1 cellular context compared by ENCODE assay signal in the genomic region with DNA sequence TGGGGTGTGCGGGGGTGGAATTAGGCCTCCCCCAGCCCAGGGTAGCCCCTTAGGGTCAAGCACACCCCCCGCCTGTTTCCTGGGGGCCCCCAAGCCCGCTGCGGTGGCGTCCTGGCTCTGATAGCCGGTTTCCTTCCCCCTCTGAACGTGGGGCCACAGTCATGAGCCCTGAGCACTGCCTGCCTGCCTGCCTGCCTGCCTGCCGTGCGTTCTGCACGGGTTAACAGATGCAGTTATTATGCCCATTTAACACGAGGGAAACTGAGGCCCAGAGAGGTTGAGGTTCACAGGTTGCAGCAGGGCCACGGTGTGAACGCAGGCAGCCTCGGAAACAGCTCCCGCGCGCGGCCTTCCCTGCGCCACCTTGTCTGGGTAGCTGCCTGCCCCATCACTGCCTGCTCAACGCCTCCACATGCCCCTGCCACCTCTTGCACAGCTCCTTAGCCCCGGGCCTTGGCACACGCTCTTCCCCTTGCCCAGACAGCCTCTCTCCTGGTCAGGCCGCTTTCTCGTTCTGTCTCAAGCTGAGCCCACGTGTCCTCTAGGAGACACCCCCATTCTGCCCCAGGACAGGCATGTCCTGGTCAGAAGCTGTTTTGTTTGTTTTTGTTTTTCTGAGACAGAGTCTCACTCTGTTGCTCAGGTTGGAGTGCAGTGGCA.
TF ChIP-seq lines count a peak whose summit lies in the region.

No MANE protein-coding gene starts in this region.

TF ChIP-seq in HEK293T, 16 proteins besides CTCF, POLR2A, EP300 and RAD21 (continued from another document):
- no peak for TF ChIP-seq FOXA1 (IDR thresholded peaks at IDR 0.05)
- no peak for TF ChIP-seq FOXK2 (IDR thresholded peaks at IDR 0.05)
- TF ChIP-seq ELF4 (IDR thresholded peaks at IDR 0.05) = no peak
- TF ChIP-seq TARDBP (IDR thresholded peaks at IDR 0.05) = no peak
- TF ChIP-seq SP1 (IDR thresholded peaks at IDR 0.05) = no peak
- TF ChIP-seq LEF1 (IDR thresholded peaks at IDR 0.05; ENCODE audit: borderline replicate concordance) = no peak
- no peak for TF ChIP-seq ARNT (IDR thresholded peaks at IDR 0.05)
- no peak for TF ChIP-seq NFRKB (IDR thresholded peaks at IDR 0.05)
- TF ChIP-seq HDGF (IDR thresholded peaks at IDR 0.05; ENCODE audit: borderline replicate concordance) = no peak
- TF ChIP-seq ZNF384 (IDR thresholded peaks at IDR 0.05) = no peak
- TF ChIP-seq CTBP1 (IDR thresholded peaks at IDR 0.05; ENCODE audit: borderline replicate concordance) = no peak
